Comparison of ENCODE assay signal across 13 cellular contexts in the genomic region with DNA sequence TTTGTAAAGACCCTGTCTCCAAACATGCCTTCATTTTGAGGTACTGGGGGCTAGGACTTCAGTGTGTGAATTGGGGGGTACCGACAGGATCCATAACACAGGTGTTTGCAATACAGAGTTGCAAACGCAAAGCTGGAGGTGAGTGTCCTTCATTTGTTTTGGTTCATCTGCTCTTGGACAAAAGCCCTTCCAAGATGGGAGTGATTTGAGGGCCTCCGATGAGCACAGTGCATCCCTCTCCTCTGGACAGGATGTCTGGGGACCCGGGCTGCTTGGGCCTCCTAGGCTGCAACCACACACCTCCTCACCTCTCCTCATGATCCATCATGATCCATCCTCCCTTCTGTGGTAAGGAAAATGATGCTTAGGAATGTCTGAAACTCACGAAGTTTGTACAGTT. TPM values are rescaled to one million over a fixed set of nuclear protein-coding genes. Genes with fewer than 3 reads are reported as not detected.
DNase-seq lines count a peak whose midpoint lies in the region; ATAC-seq and TF ChIP-seq lines count a peak whose summit lies in the region.
"Had no signal": no experiment of that assay in that cellular context is flagged by ENCODE, and none has a peak within 500 bp of the region (broad histone marks: within the 10 kb centered on the region; RNA-seq: fewer than 3 reads in every experiment).

No MANE protein-coding gene starts in this region.

- H3K36me3 Mint-ChIP-seq in CD4-positive, alpha-beta memory T cell = peaks cover 34 to 70% of the 10 kb centered on the region in 2 donors
- H3K36me3 Mint-ChIP-seq in activated naive CD8-positive, alpha-beta T cell treated with anti-CD3 and anti-CD28 coated beads, Interleukin-2, amount 10 ng/mL, durations not matched to agents 7 days and 5 days = peaks cover 45% of the 10 kb centered on the region
- H3K36me3 Mint-ChIP-seq in neural progenitor cell = no peaks in the 10 kb centered on the region

- intact Hi-C loops in CD4-positive, alpha-beta memory T cell (cut with micrococcal nuclease) = loop anchor here (2.0 kb wide), 1 partner anchor 16 kb away; no protein-coding TSS in a partner anchor

- no peaks in the 10 kb centered on the region for H3K27me3 ChIP-seq in CD4-positive, alpha-beta memory T cell (ENCODE audit: insufficient read depth, low read length)
- H3K27me3 ChIP-seq in HUES48 (ENCODE audit: control insufficient read depth, insufficient read depth, low read length) = no peaks in the 10 kb centered on the region
- no peaks in the 10 kb centered on the region for H3K27me3 ChIP-seq in neural progenitor cell
- H3K27me3 ChIP-seq: heart left ventricle had no signal

- no peaks in the 10 kb centered on the region for H3K9me3 Mint-ChIP-seq in CD4-positive, alpha-beta memory T cell
- H3K9me3 Mint-ChIP-seq in activated naive CD8-positive, alpha-beta T cell treated with anti-CD3 and anti-CD28 coated beads, Interleukin-2, amount 10 ng/mL, durations not matched to agents 7 days and 5 days = no peaks in the 10 kb centered on the region
- H3K9me3 Mint-ChIP-seq in neural progenitor cell = peaks cover 5% of the 10 kb centered on the region
- H3K9me3 Mint-ChIP-seq: nephron progenitor cell had no signal

- H2AFZ ChIP-seq in neural progenitor cell (replicated peaks) = peak overlapping the region; percentile 51

- no peaks in the 10 kb centered on the region for H3K79me2 ChIP-seq in neural progenitor cell (ENCODE audit: low read depth)

- CTCF ChIA-PET in CD4-positive, alpha-beta memory T cell (lab: Charles Lee; ENCODE audit: partially characterized antibody) = interaction anchor here (0.7 to 5.7 kb wide), 4 partner anchors 14 to 149 kb away, joined by 3 to 32 read pairs (median 6); no protein-coding TSS in a partner anchor

- no peak for DNase-seq in CD4-positive, alpha-beta memory T cell
- DNase-seq in activated naive CD8-positive, alpha-beta T cell treated with anti-CD3 and anti-CD28 coated beads, Interleukin-2, amount 10 ng/mL, durations not matched to agents 7 days and 5 days = no peak
- DNase-seq in neural progenitor cell (ENCODE audit: low spot score) (no peak), NCI-H1048 (lab: John Stamatoyannopoulos, UW) (no peak)
- DNase-seq: central memory CD4-positive, alpha-beta T cell; heart left ventricle; nephron progenitor cell; SHP77 treated with DMSO at 0.1 percent for 48 hours had no signal

- POLR2A ChIA-PET in CD4-positive, alpha-beta memory T cell (lab: Charles Lee; ENCODE audit: partially characterized antibody) = interaction anchor here (0.6 to 15.5 kb wide), 8 partner anchors 7 to 124 kb away, joined by 3 to 304 read pairs (median 4); a partner anchor contains a TSS
- POLR2A ChIA-PET in activated naive CD8-positive, alpha-beta T cell treated with anti-CD3 and anti-CD28 coated beads, Interleukin-2, amount 10 ng/mL, durations not matched to agents 7 days and 5 days (lab: Charles Lee) = interaction anchor here (0.5 to 1.3 kb wide), 3 partner anchors 8 to 9 kb away, joined by 4 to 9 read pairs (median 7); no protein-coding TSS in a partner anchor

- H3K9ac ChIP-seq in HUES48 (ENCODE audit: low read depth, low read length) (no peak overlapping the region), neural progenitor cell (no peak overlapping the region)

- peaks cover 35% of the 10 kb centered on the region for H3F3A ChIP-seq in neural progenitor cell (ENCODE audit: low read depth)

- H3K9me3 ChIP-seq in CD4-positive, alpha-beta memory T cell (ENCODE audit: control insufficient read depth in 1 of 2, low read length in 2 of 2) = no peaks in the 10 kb centered on the region
- no peaks in the 10 kb centered on the region for H3K9me3 ChIP-seq in HUES48 (ENCODE audit: control insufficient read depth, insufficient read depth, low read length)
- no peaks in the 10 kb centered on the region for H3K9me3 ChIP-seq in neural progenitor cell (ENCODE audit: low read depth)
- H3K9me3 ChIP-seq: heart left ventricle had no signal

- no peaks in the 10 kb centered on the region for H3K27me3 Mint-ChIP-seq in CD4-positive, alpha-beta memory T cell
- no peaks in the 10 kb centered on the region for H3K27me3 Mint-ChIP-seq in activated naive CD8-positive, alpha-beta T cell treated with anti-CD3 and anti-CD28 coated beads, Interleukin-2, amount 10 ng/mL, durations not matched to agents 7 days and 5 days
- no peaks in the 10 kb centered on the region for H3K27me3 Mint-ChIP-seq in neural progenitor cell (ENCODE audit: insufficient read depth, low read depth)

- no peak for TF ChIP-seq CTCF in neural progenitor cell (IDR thresholded peaks at IDR 0.05)

- peaks cover 100% of the 10 kb centered on the region for H3K4me1 ChIP-seq in CD4-positive, alpha-beta memory T cell (ENCODE audit: insufficient read depth, low read length)
- H3K4me1 ChIP-seq in HUES48 (ENCODE audit: control insufficient read depth, insufficient read depth, low read length) = peaks cover 23% of the 10 kb centered on the region
- H3K4me1 ChIP-seq in neural progenitor cell = peaks cover 27% of the 10 kb centered on the region

- no peak for ATAC-seq in activated naive CD8-positive, alpha-beta T cell treated with anti-CD3 and anti-CD28 coated beads, Interleukin-2, amount 10 ng/mL, durations not matched to agents 7 days and 5 days (ENCODE audit: low read depth)
- ATAC-seq in GM18907 (IDR thresholded peaks at IDR 0.05; ENCODE audit: unreplicated experiment) (no peak), GM21367 (IDR thresholded peaks at IDR 0.05; ENCODE audit: unreplicated experiment) (no peak)
- ATAC-seq: heart left ventricle, K562, sciatic nerve had no signal

- no peak overlapping the region for H3K4me3 ChIP-seq in CD4-positive, alpha-beta memory T cell (ENCODE audit: low read length in 2 of 2)
- no peak overlapping the region for H3K4me3 ChIP-seq in HUES48 (ENCODE audit: low read depth, low read length)
- H3K4me3 ChIP-seq in neural progenitor cell = no peak overlapping the region
- H3K4me3 ChIP-seq: heart left ventricle, K562 had no signal

- peak overlapping the region; percentile 69 to 99 (median 94) for H3K4me3 Mint-ChIP-seq in CD4-positive, alpha-beta memory T cell
- H3K4me3 Mint-ChIP-seq in activated naive CD8-positive, alpha-beta T cell treated with anti-CD3 and anti-CD28 coated beads, Interleukin-2, amount 10 ng/mL, durations not matched to agents 7 days and 5 days = peak overlapping the region; percentile 92
- no peak overlapping the region for H3K4me3 Mint-ChIP-seq in neural progenitor cell
- H3K4me3 Mint-ChIP-seq: nephron progenitor cell had no signal

- H3K36me3 ChIP-seq in CD4-positive, alpha-beta memory T cell (ENCODE audit: insufficient read depth, low read length) = peaks cover 27% of the 10 kb centered on the region
- no peaks in the 10 kb centered on the region for H3K36me3 ChIP-seq in HUES48 (ENCODE audit: control insufficient read depth, insufficient read depth, low read length)
- no peaks in the 10 kb centered on the region for H3K36me3 ChIP-seq in neural progenitor cell

- H3K27ac ChIP-seq in CD4-positive, alpha-beta memory T cell (ENCODE audit: low read depth, low read length) = peak overlapping the region; percentile 24
- H3K27ac ChIP-seq in HUES48 (ENCODE audit: low read depth, low read length) (peak overlapping the region; percentile 80), neural progenitor cell (peak overlapping the region; percentile 92)
- H3K27ac ChIP-seq: heart left ventricle had no signal

- no peaks in the 10 kb centered on the region for H4K20me1 ChIP-seq in neural progenitor cell (ENCODE audit: low read depth)

- H3K4me2 ChIP-seq in neural progenitor cell = peak overlapping the region; percentile 74

- peaks cover 58 to 98% (median 80%) of the 10 kb centered on the region in 4 donors for H3K4me1 Mint-ChIP-seq in CD4-positive, alpha-beta memory T cell
- peaks cover 77% of the 10 kb centered on the region for H3K4me1 Mint-ChIP-seq in activated naive CD8-positive, alpha-beta T cell treated with anti-CD3 and anti-CD28 coated beads, Interleukin-2, amount 10 ng/mL, durations not matched to agents 7 days and 5 days
- H3K4me1 Mint-ChIP-seq in neural progenitor cell = peaks cover 25% of the 10 kb centered on the region

- H3K27ac Mint-ChIP-seq in CD4-positive, alpha-beta memory T cell = peak overlapping the region; percentile 37 to 100 (median 89)
- H3K27ac Mint-ChIP-seq in activated naive CD8-positive, alpha-beta T cell treated with anti-CD3 and anti-CD28 coated beads, Interleukin-2, amount 10 ng/mL, durations not matched to agents 7 days and 5 days = peak overlapping the region; percentile 88
- peak overlapping the region; percentile 66 for H3K27ac Mint-ChIP-seq in neural progenitor cell
- H3K27ac Mint-ChIP-seq: nephron progenitor cell had no signal

RNA-seq across cellular contexts. Expression of a gene that starts 23.8 kb away (rescaled TPM):
- total RNA-seq in CD4-positive, alpha-beta memory T cell = 100 to 1,000 TPM; 256 to 272 TPM
- polyA plus RNA-seq in CD4-positive, alpha-beta memory T cell = 100 to 1,000 TPM in 1 of 2 donors, 10 to 100 TPM in 1; 52.7 to 146 TPM
- 100 to 1,000 TPM; 160 to 161 TPM for total RNA-seq in activated naive CD8-positive, alpha-beta T cell treated with anti-CD3 and anti-CD28 coated beads, Interleukin-2, amount 10 ng/mL, durations not matched to agents 7 days and 5 days
- 0.56 and 0.68 TPM in 2 replicates for total RNA-seq in neural progenitor cell (ENCODE audit: low replicate concordance)

Comparison
In these comparisons a context has a peak if more than half of its experiments do, and no peak if none do; other contexts are left out.
1. H3K27ac ChIP-seq: peak in every context shown above with its lines; median percentile 92 in neural progenitor cell; 80 in HUES48; 24 in CD4-positive, alpha-beta memory T cell.
2. RNA of a gene that starts 23.8 kb away (total RNA-seq): 256 to 272 TPM in CD4-positive, alpha-beta memory T cell and 160 to 161 TPM in activated naive CD8-positive, alpha-beta T cell treated with anti-CD3 and anti-CD28 coated beads, Interleukin-2, amount 10 ng/mL, durations not matched to agents 7 days and 5 days; 0.56 to 0.68 TPM in neural progenitor cell; every median in the first group is over 10 times any median in the second.
3. Peak in every context shown above with its lines, with median percentiles within 50 percentile points of each other: H3K27ac Mint-ChIP-seq.